17 cellular contexts compared by ENCODE assay signal in genomic region chr22:23970816-23971482, GRCh38. TPM values are rescaled to one million over a fixed set of nuclear protein-coding genes. Genes with fewer than 3 reads are reported as not detected.
DNase-seq lines count a peak whose midpoint lies in the region; ATAC-seq and TF ChIP-seq lines count a peak whose summit lies in the region.
"Had no signal": no experiment of that assay in that cellular context is flagged by ENCODE, and none has a peak within 500 bp of the region (broad histone marks: within the 10 kb centered on the region; RNA-seq: fewer than 3 reads in every experiment).

No MANE protein-coding gene starts in this region.

- no peak for DNase-seq in MCF 10A (ENCODE audit: unreplicated experiment)
- no peak for DNase-seq in mammary epithelial cell
- DNase-seq in stimulated activated effector memory CD8-positive, alpha-beta T cell treated with anti-CD3 and anti-CD28 coated beads, Interleukin-12 subunit alpha, Interleukin-12 subunit beta, amount 100 ng/mL, for 72 hours (ENCODE audit: low spot score in 2 of 2): no peak
- no peak for DNase-seq in MM.1S
- DNase-seq in upper lobe of left lung: no peak
- DNase-seq in UCSD-AML1 (lab: John Stamatoyannopoulos, UW; ENCODE audit: unreplicated experiment): no peak
- DNase-seq: activated CD4-positive, alpha-beta memory T cell treated with anti-CD3 and anti-CD28 coated beads for 36 hours; glutamatergic neuron; KBM-7; NCI-H2029 had no signal

- H3K4me1 Mint-ChIP-seq in MCF 10A (ENCODE audit: insufficient read depth, unreplicated experiment) (peaks cover 16% of the 10 kb centered on the region), brain (peaks cover 3% of the 10 kb centered on the region)
- H3K4me1 Mint-ChIP-seq in stimulated activated effector memory CD8-positive, alpha-beta T cell treated with anti-CD3 and anti-CD28 coated beads, Interleukin-12 subunit alpha, Interleukin-12 subunit beta, amount 100 ng/mL, for 72 hours: peaks cover 33% of the 10 kb centered on the region

- H3K4me1 ChIP-seq in mammary epithelial cell (ENCODE audit: insufficient read depth, low read length) (no peaks in the 10 kb centered on the region), HUES6 (ENCODE audit: control insufficient read depth, insufficient read depth, low read length) (no peaks in the 10 kb centered on the region), MM.1S (ENCODE audit: low read length) (no peaks in the 10 kb centered on the region), upper lobe of left lung (peaks cover 0 to 17% (median 3%) of the 10 kb centered on the region in 4 donors)

- H3K36me3 ChIP-seq in mammary epithelial cell (ENCODE audit: insufficient read depth, low read length): peaks cover 14% of the 10 kb centered on the region
- H3K36me3 ChIP-seq in HUES6 (ENCODE audit: control insufficient read depth, insufficient read depth, low read length): peaks cover 30% of the 10 kb centered on the region
- peaks cover 5% of the 10 kb centered on the region; the same call in 1 of the 2 replicates for H3K36me3 ChIP-seq in MM.1S (replicated peaks; ENCODE audit: insufficient read depth, low read length)
- H3K36me3 ChIP-seq in upper lobe of left lung: peaks cover 3 to 28% (median 17%) of the 10 kb centered on the region in 4 donors

- peaks cover 11% of the 10 kb centered on the region for H3F3A ChIP-seq in MM.1S (ENCODE audit: insufficient read depth, low read length)

- no peak overlapping the region for H2AFZ ChIP-seq in mammary epithelial cell (ENCODE audit: low read depth, low read length)
- H2AFZ ChIP-seq in MM.1S (ENCODE audit: low read length): no peak overlapping the region

- no peak for TF ChIP-seq POLR2A in upper lobe of left lung (IDR thresholded peaks at IDR 0.05)

- H3K27ac Mint-ChIP-seq in MCF 10A (ENCODE audit: low read depth, unreplicated experiment): no peak overlapping the region
- H3K27ac Mint-ChIP-seq in brain: no peak overlapping the region
- H3K27ac Mint-ChIP-seq in stimulated activated effector memory CD8-positive, alpha-beta T cell treated with anti-CD3 and anti-CD28 coated beads, Interleukin-12 subunit alpha, Interleukin-12 subunit beta, amount 100 ng/mL, for 72 hours: peak overlapping the region; percentile 1

- TF ChIP-seq CTCF in MCF 10A (IDR thresholded peaks at IDR 0.05; ENCODE audit: unreplicated experiment): no peak
- no peak for TF ChIP-seq CTCF in mammary epithelial cell (conservative IDR thresholded peaks at IDR 0.05 in 1 of 2, IDR thresholded peaks at IDR 0.05 in 1 of 2; ENCODE audit: extremely low read depth in 1 of 2, insufficient read depth in 1 of 2, low read depth in 1 of 2, low read length in 2 of 2)
- no peak for TF ChIP-seq CTCF in brain (conservative IDR thresholded peaks at IDR 0.05)
- no peak for TF ChIP-seq CTCF in MM.1S (IDR thresholded peaks at IDR 0.05; ENCODE audit: low read length)
- no peak for TF ChIP-seq CTCF in upper lobe of left lung (IDR thresholded peaks at IDR 0.05)

- H3K4me3 Mint-ChIP-seq in MCF 10A (ENCODE audit: unreplicated experiment): peak overlapping the region; percentile 2
- H3K4me3 Mint-ChIP-seq in brain: peak overlapping the region; percentile 23 to 79 (median 33)
- H3K4me3 Mint-ChIP-seq in stimulated activated effector memory CD8-positive, alpha-beta T cell treated with anti-CD3 and anti-CD28 coated beads, Interleukin-12 subunit alpha, Interleukin-12 subunit beta, amount 100 ng/mL, for 72 hours: peak overlapping the region; percentile 4

- H3K9ac ChIP-seq in mammary epithelial cell (ENCODE audit: insufficient read depth, low read length) (no peak overlapping the region), HUES6 (ENCODE audit: low read length) (peak overlapping the region; percentile 8), MM.1S (ENCODE audit: low read length) (no peak overlapping the region)

- no peak for ATAC-seq in stimulated activated effector memory CD8-positive, alpha-beta T cell treated with anti-CD3 and anti-CD28 coated beads, Interleukin-12 subunit alpha, Interleukin-12 subunit beta, amount 100 ng/mL, for 72 hours
- ATAC-seq in upper lobe of left lung (ENCODE audit: low FRiP score in 2 of 2): no peak

- WGBS in mammary epithelial cell (ENCODE audit: low coverage, missing lambda C conversion rate): 86% methylated on average over 5 of the region's 6 CpGs
- WGBS in upper lobe of left lung, 2 donors: 82 to 86% methylated on average over 6 of the region's 6 CpGs

- H3K36me3 Mint-ChIP-seq in MCF 10A (ENCODE audit: insufficient read depth, unreplicated experiment) (peaks cover 20% of the 10 kb centered on the region), brain (peaks cover 24% of the 10 kb centered on the region)
- peaks cover 35% of the 10 kb centered on the region for H3K36me3 Mint-ChIP-seq in stimulated activated effector memory CD8-positive, alpha-beta T cell treated with anti-CD3 and anti-CD28 coated beads, Interleukin-12 subunit alpha, Interleukin-12 subunit beta, amount 100 ng/mL, for 72 hours

- no peaks in the 10 kb centered on the region for H3K9me3 Mint-ChIP-seq in MCF 10A (ENCODE audit: unreplicated experiment)
- no peaks in the 10 kb centered on the region for H3K9me3 Mint-ChIP-seq in brain
- no peaks in the 10 kb centered on the region for H3K9me3 Mint-ChIP-seq in stimulated activated effector memory CD8-positive, alpha-beta T cell treated with anti-CD3 and anti-CD28 coated beads, Interleukin-12 subunit alpha, Interleukin-12 subunit beta, amount 100 ng/mL, for 72 hours
- H3K9me3 Mint-ChIP-seq: activated CD4-positive, alpha-beta memory T cell treated with anti-CD3 and anti-CD28 coated beads for 36 hours had no signal

- no peaks in the 10 kb centered on the region for H3K27me3 ChIP-seq in mammary epithelial cell (ENCODE audit: insufficient read depth, low read length)
- no peaks in the 10 kb centered on the region for H3K27me3 ChIP-seq in HUES6 (ENCODE audit: control insufficient read depth, insufficient read depth, low read length)
- H3K27me3 ChIP-seq in MM.1S (replicated peaks; ENCODE audit: insufficient read depth, low read length): no peaks in the 10 kb centered on the region
- H3K27me3 ChIP-seq in upper lobe of left lung: no peaks in the 10 kb centered on the region

- in situ Hi-C loops in mammary epithelial cell (cut with MboI; ENCODE audit: low sequenced_read_pairs in 2 of 2): no loop called here

- H3K27ac ChIP-seq in mammary epithelial cell (ENCODE audit: insufficient read depth, low read depth, low read length): no peak overlapping the region
- H3K27ac ChIP-seq in HUES6 (ENCODE audit: low read depth, low read length): no peak overlapping the region
- H3K27ac ChIP-seq in MM.1S (ENCODE audit: low read length): no peak overlapping the region
- H3K27ac ChIP-seq in upper lobe of left lung: no peak overlapping the region
- H3K27ac ChIP-seq: thoracic aorta had no signal

- POLR2A ChIA-PET in MCF 10A (lab: Yijun Ruan, JAX): interaction anchor here (0.7 to 1.5 kb wide), 2 partner anchors 77 to 344 kb away, joined by 3 to 8 read pairs; partner anchors contain the start of gene MIF

- H4K20me1 ChIP-seq in mammary epithelial cell (ENCODE audit: insufficient read depth, low read length): no peaks in the 10 kb centered on the region
- H4K20me1 ChIP-seq in MM.1S (ENCODE audit: insufficient read depth, low read length): no peaks in the 10 kb centered on the region

- BruUV-seq in MCF 10A (replicated peaks; lab: Mats Ljungman, UMichigan) (no TSS peak), mammary epithelial cell (replicated peaks; lab: Mats Ljungman, UMichigan) (no TSS peak)

- H3K27me3 Mint-ChIP-seq in MCF 10A (ENCODE audit: insufficient read depth, unreplicated experiment) (no peaks in the 10 kb centered on the region), brain (no peaks in the 10 kb centered on the region)
- H3K27me3 Mint-ChIP-seq: activated CD4-positive, alpha-beta memory T cell treated with anti-CD3 and anti-CD28 coated beads for 36 hours had no signal

- no peak overlapping the region for H3K4me2 ChIP-seq in mammary epithelial cell (ENCODE audit: insufficient read depth, low read depth, low read length)
- no peak overlapping the region for H3K4me2 ChIP-seq in MM.1S (ENCODE audit: low read depth, low read length)

- H3K4me3 ChIP-seq in mammary epithelial cell (replicated peaks in 1 of 3; ENCODE audit: insufficient read depth in 1 of 3, low read depth in 2 of 3, low read length in 3 of 3) (no peak overlapping the region), HUES6 (ENCODE audit: low read depth, low read length) (no peak overlapping the region), MM.1S (ENCODE audit: low read length) (no peak overlapping the region), upper lobe of left lung (no peak overlapping the region)
- H3K4me3 ChIP-seq: thoracic aorta had no signal

- dilution Hi-C loops in mammary epithelial cell (cut with HindIII; ENCODE audit: low sequenced_read_pairs): loop anchor here (10.0 kb wide), 1 partner anchor 56 kb away; no protein-coding TSS in a partner anchor

- H3K9me2 ChIP-seq in MM.1S (replicated peaks; ENCODE audit: insufficient read depth, low read length): no peaks in the 10 kb centered on the region

- no peaks in the 10 kb centered on the region for H3K9me3 ChIP-seq in mammary epithelial cell (replicated peaks; ENCODE audit: insufficient read depth, low read length)
- no peaks in the 10 kb centered on the region for H3K9me3 ChIP-seq in HUES6 (ENCODE audit: control insufficient read depth, insufficient read depth, low read depth, low read length)
- H3K9me3 ChIP-seq in MM.1S (replicated peaks; ENCODE audit: insufficient read depth, low read length): no peaks in the 10 kb centered on the region
- H3K9me3 ChIP-seq in upper lobe of left lung: no peaks in the 10 kb centered on the region
- H3K9me3 ChIP-seq: thoracic aorta had no signal

- peaks cover 31% of the 10 kb centered on the region for H3K79me2 ChIP-seq in mammary epithelial cell (ENCODE audit: insufficient read depth, low read length)
- H3K79me2 ChIP-seq in MM.1S (ENCODE audit: low read length): peaks cover 30% of the 10 kb centered on the region

- CTCF ChIA-PET in MCF 10A (lab: Yijun Ruan, JAX): no interaction called here
- CTCF ChIA-PET in mammary epithelial cell (lab: Charles Lee; ENCODE audit: low non-redundant PET): no interaction called here

- intact Hi-C loops in MCF 10A (cut with micrococcal nuclease) (no loop called here), mammary epithelial cell (cut with micrococcal nuclease) (no loop called here)

- TF ChIP-seq EP300 in upper lobe of left lung (IDR thresholded peaks at IDR 0.05): no peak

RNA-seq across cellular contexts. Expression of gene DDT, which starts 3.3 kb away (rescaled TPM):
- total RNA-seq in MCF 10A (2022) (127 and 155 TPM in 2 replicates), mammary epithelial cell (100 to 1,000 TPM in 1 of 2 donors, 10 to 100 TPM in 1; 70.3 to 131 TPM), upper lobe of left lung (100 to 1,000 TPM; 113 to 190 (median 127) TPM)
- polyA plus RNA-seq in mammary epithelial cell (137 TPM), brain (ENCODE audit: insufficient read depth, low read depth, low replicate concordance) (116 TPM)
- polyA minus RNA-seq in mammary epithelial cell: 38.7 TPM

RNA-seq across cellular contexts. Expression of gene DDTL, which starts 4.3 kb away (rescaled TPM):
- 2.1 and 2.5 TPM in 2 replicates for total RNA-seq in MCF 10A (2022)
- total RNA-seq in mammary epithelial cell: under 1 TPM; 0.17 to 0.96 TPM
- polyA plus RNA-seq in mammary epithelial cell: not detected
- polyA minus RNA-seq in mammary epithelial cell: not detected
- 2.0 TPM for polyA plus RNA-seq in brain (ENCODE audit: insufficient read depth, low read depth, low replicate concordance)
- total RNA-seq in upper lobe of left lung: 1 to 10 TPM in 3 of 6 donors, under 1 TPM in 1, not detected in 2; 0.91 to 5.7 (median 2.5) TPM

RNA-seq across cellular contexts. Expression of gene GSTT2, which starts 9.0 kb away (rescaled TPM):
- total RNA-seq in MCF 10A (2022): not detected in 2 replicates
- total RNA-seq in mammary epithelial cell: 1 to 10 TPM; 1.8 to 4.6 TPM
- polyA plus RNA-seq in mammary epithelial cell: 0.31 TPM
- not detected for polyA minus RNA-seq in mammary epithelial cell
- polyA plus RNA-seq in brain (ENCODE audit: insufficient read depth, low read depth, low replicate concordance): not detected
- under 1 TPM in 2 of 6 donors, not detected in 4; 0.29 to 0.88 TPM for total RNA-seq in upper lobe of left lung
- total RNA-seq: activated CD4-positive, alpha-beta memory T cell treated with anti-CD3 and anti-CD28 coated beads for 36 hours; thoracic aorta had no signal

RNA-seq across cellular contexts. Expression of gene GSTT2B, which starts 10.0 kb away (rescaled TPM):
- 15.6 and 22.7 TPM in 2 replicates for total RNA-seq in MCF 10A (2022)
- total RNA-seq in mammary epithelial cell: 10 to 100 TPM in 1 of 2 donors, 1 to 10 TPM in 1; 8.1 to 15.8 TPM
- polyA plus RNA-seq in mammary epithelial cell: 3.4 TPM
- polyA minus RNA-seq in mammary epithelial cell: not detected
- 1.6 TPM for polyA plus RNA-seq in brain (ENCODE audit: insufficient read depth, low read depth, low replicate concordance)
- 10 to 100 TPM in 1 of 6 donors, 1 to 10 TPM in 5; 1.9 to 19.8 (median 7.5) TPM for total RNA-seq in upper lobe of left lung
- total RNA-seq: T-helper 2 cell treated with Interferon-gamma antibody and Interleukin-4, amounts not matched to agents 100 ng/mL and 5 ng/mL, for 36 hours had no signal

RNA-seq across cellular contexts. Expression of gene GSTT4, which starts 34.3 kb away (rescaled TPM):
- total RNA-seq in MCF 10A (2022): not detected in 2 replicates
- not detected for total RNA-seq in mammary epithelial cell
- not detected for polyA plus RNA-seq in mammary epithelial cell
- not detected for polyA minus RNA-seq in mammary epithelial cell
- not detected for polyA plus RNA-seq in brain (ENCODE audit: insufficient read depth, low read depth, low replicate concordance)
- not detected for total RNA-seq in upper lobe of left lung
- total RNA-seq: activated CD4-positive, alpha-beta memory T cell treated with anti-CD3 and anti-CD28 coated beads for 36 hours; pulmonary artery endothelial cell; RPMI7951; T-helper 2 cell treated with Interferon-gamma antibody and Interleukin-4, amounts not matched to agents 100 ng/mL and 5 ng/mL, for 36 hours; thoracic aorta had no signal
- polyA plus RNA-seq: keratinocyte had no signal
